21 cellular contexts compared by ENCODE assay signal in genomic region chr14:93015505-93015904, GRCh38.
"Had no signal": no experiment of that assay in that cellular context is flagged by ENCODE, and none has a peak within 500 bp of the region (broad histone marks: within the 10 kb centered on the region; RNA-seq: fewer than 3 reads in every experiment).

No MANE protein-coding gene starts in this region.

- H3K27me3 ChIP-seq: breast epithelium, colonic mucosa, heart left ventricle, neural progenitor cell, transverse colon had no signal

- H3K27me3 Mint-ChIP-seq: activated B cell treated with CpG ODN at 0.5 μM for 24 hours; activated naive CD8-positive, alpha-beta T cell treated with anti-CD3 and anti-CD28 coated beads for 36 hours; central memory CD8-positive, alpha-beta T cell; naive thymus-derived CD8-positive, alpha-beta T cell; progenitor cell of endocrine pancreas; stimulated activated naive CD8-positive, alpha-beta T cell treated with anti-CD3 and anti-CD28 coated beads, Interleukin-15, Interleukin-2, amounts not matched to agents 100 ng/mL and 50 ng/mL, for 24 hours had no signal

- H3K4me3 Mint-ChIP-seq: activated B cell treated with CpG ODN at 0.5 μM for 24 hours; activated naive CD8-positive, alpha-beta T cell treated with anti-CD3 and anti-CD28 coated beads for 36 hours; activated T-cell treated with anti-CD3 and anti-CD28 coated beads, Interleukin-2, amount 50 U/mL, for 4 hours; central memory CD8-positive, alpha-beta T cell; endodermal cell; neural progenitor cell; stimulated activated naive CD8-positive, alpha-beta T cell treated with anti-CD3 and anti-CD28 coated beads, Interleukin-15, Interleukin-2, amounts not matched to agents 100 ng/mL and 50 ng/mL, for 24 hours had no signal

- H3K4me1 ChIP-seq: colonic mucosa had no signal

- DNase-seq: activated B cell treated with CpG ODN at 0.5 μM for 24 hours; activated CD4-positive, alpha-beta T cell treated with anti-CD3 and anti-CD28 coated beads for 4 hours; activated CD4-positive, alpha-beta T cell treated with anti-CD3 and anti-CD28 coated beads, Interleukin-2, amount 50 U/mL, for 48 hours; activated CD8-positive, alpha-beta memory T cell treated with anti-CD3 and anti-CD28 coated beads, Interleukin-2, amount 50 U/mL, for 48 hours; activated naive CD4-positive, alpha-beta T cell treated with Interleukin-2 at 50 U/mL for 16 hours; activated naive CD8-positive, alpha-beta T cell treated with anti-CD3 and anti-CD28 coated beads for 36 hours; activated T-cell treated with anti-CD3 and anti-CD28 coated beads, Interleukin-2, amount 50 U/mL, for 4 hours; colonic mucosa; endodermal cell; heart left ventricle; naive thymus-derived CD8-positive, alpha-beta T cell; retina; stimulated activated CD4-positive, alpha-beta T cell treated with anti-CD3 and anti-CD28 coated beads, Interleukin-4, amount 100 ng/mL, for 24 hours; T-helper 9 cell; transverse colon had no signal

- H2AFZ ChIP-seq: neural progenitor cell had no signal

- H3K36me3 ChIP-seq: breast epithelium, colonic mucosa, neural progenitor cell, transverse colon had no signal

- H3K9me3 Mint-ChIP-seq: activated B cell treated with CpG ODN at 0.5 μM for 24 hours; activated naive CD8-positive, alpha-beta T cell treated with anti-CD3 and anti-CD28 coated beads for 36 hours; activated T-cell treated with anti-CD3 and anti-CD28 coated beads, Interleukin-2, amount 50 U/mL, for 4 hours; central memory CD8-positive, alpha-beta T cell; endodermal cell; naive thymus-derived CD8-positive, alpha-beta T cell; neural progenitor cell; stimulated activated naive CD8-positive, alpha-beta T cell treated with anti-CD3 and anti-CD28 coated beads, Interleukin-15, Interleukin-2, amounts not matched to agents 100 ng/mL and 50 ng/mL, for 24 hours had no signal

- H3K9me3 ChIP-seq: breast epithelium, colonic mucosa, heart left ventricle, transverse colon had no signal

- H3K27ac ChIP-seq: breast epithelium, colonic mucosa, neural progenitor cell had no signal

- H3K9ac ChIP-seq: neural progenitor cell had no signal

- H3K36me3 Mint-ChIP-seq: activated naive CD8-positive, alpha-beta T cell treated with anti-CD3 and anti-CD28 coated beads for 36 hours; neural progenitor cell had no signal

- H3K4me2 ChIP-seq: neural progenitor cell had no signal

- H3K27ac Mint-ChIP-seq: activated B cell treated with CpG ODN at 0.5 μM for 24 hours; activated naive CD8-positive, alpha-beta T cell treated with anti-CD3 and anti-CD28 coated beads for 36 hours; endodermal cell; neural progenitor cell; progenitor cell of endocrine pancreas; stimulated activated naive CD8-positive, alpha-beta T cell treated with anti-CD3 and anti-CD28 coated beads, Interleukin-15, Interleukin-2, amounts not matched to agents 100 ng/mL and 50 ng/mL, for 24 hours had no signal

- ATAC-seq: activated T-cell treated with anti-CD3 and anti-CD28 coated beads, Interleukin-2, amount 50 U/mL, for 4 hours; heart left ventricle; naive thymus-derived CD8-positive, alpha-beta T cell had no signal

- H3K4me3 ChIP-seq: breast epithelium, colonic mucosa, heart left ventricle, lung, neural progenitor cell, transverse colon had no signal
